ENCODE assay signal across 8 cellular contexts in genomic region chr3:52685705-52686691, GRCh38. TPM values are rescaled to one million over a fixed set of nuclear protein-coding genes. Genes with fewer than 3 reads are reported as not detected.
DNase-seq lines count a peak whose midpoint lies in the region; ATAC-seq lines count a peak whose summit lies in the region.

Gene GNL3 (plus strand): TSS chr3:52686032. CDS start chr3:52686093, 61 bp downstream.
Gene PBRM1 (minus strand): TSS chr3:52685913.

- peak within 1 kb of the TSS; percentile 92 to 97 (median 95) for H3K9ac ChIP-seq in BLaER1 treated with 17β-estradiol and CSF1 and Interleukin-3, amounts not matched to agents 10 nM and 100 nM

- peak; percentile 86 for DNase-seq in GM19240 (ENCODE audit: insufficient read length, low spot score)
- peak; percentile 62 for DNase-seq in NCI-H748 treated with DMSO at 0.1 percent for 48 hours (lab: John Stamatoyannopoulos, UW)
- DNase-seq in activated CD4-positive, alpha-beta T cell treated with anti-CD3 and anti-CD28 coated beads, Interleukin-2, amount 50 U/mL, for 24 hours (ENCODE audit: low read depth in 1 of 2, low spot score in 1 of 2): peak; percentile 85 to 88
- DNase-seq in dedifferentiated amniotic fluid mesenchymal stem cell (ENCODE audit: extremely low spot score): peak; percentile 91
- DNase-seq in left lobe of liver (ENCODE audit: low spot score): peak; percentile 96
- peak; percentile 91 to 93 for DNase-seq in stimulated activated CD4-positive, alpha-beta T cell treated with anti-CD3 and anti-CD28 coated beads, Interleukin-2, amount 100 ng/mL, for 24 hours

- H3K27me3 ChIP-seq in BLaER1 treated with 17β-estradiol and CSF1 and Interleukin-3, amounts not matched to agents 10 nM and 100 nM: no peaks in the 10 kb centered on the region

- peak within 1 kb of the TSS; percentile 78 to 96 (median 89) for H3K4me2 ChIP-seq in BLaER1 treated with 17β-estradiol and CSF1 and Interleukin-3, amounts not matched to agents 10 nM and 100 nM

- H3K9me3 ChIP-seq in BLaER1 treated with 17β-estradiol and CSF1 and Interleukin-3, amounts not matched to agents 10 nM and 100 nM (replicated peaks in 1 of 11): no peaks in the 10 kb centered on the region

- peak within 1 kb of the TSS; percentile 66 to 92 (median 84) for H3K4me3 ChIP-seq in BLaER1 treated with 17β-estradiol and CSF1 and Interleukin-3, amounts not matched to agents 10 nM and 100 nM

- H3K27ac ChIP-seq in BLaER1 treated with 17β-estradiol and CSF1 and Interleukin-3, amounts not matched to agents 10 nM and 100 nM: peak within 1 kb of the TSS; percentile 93 to 98 (median 95)

- ATAC-seq in HG03457 (IDR thresholded peaks at IDR 0.05; ENCODE audit: unreplicated experiment) (peak; percentile 41), left lobe of liver (peak; percentile 82)

- peaks cover 40 to 79% (median 56%) of the 10 kb centered on the region in 11 experiments for H3K36me3 ChIP-seq in BLaER1 treated with 17β-estradiol and CSF1 and Interleukin-3, amounts not matched to agents 10 nM and 100 nM

- H3K4me1 ChIP-seq in BLaER1 treated with 17β-estradiol and CSF1 and Interleukin-3, amounts not matched to agents 10 nM and 100 nM: peaks cover 38 to 82% (median 71%) of the 10 kb centered on the region in 10 experiments

- peaks cover 0 to 90% (median 69%) of the 10 kb centered on the region in 11 experiments; a peak in 20 of 22 replicates for H4K20me1 ChIP-seq in BLaER1 treated with 17β-estradiol and CSF1 and Interleukin-3, amounts not matched to agents 10 nM and 100 nM

RNA-seq across cellular contexts. Expression of gene GNL3, which starts in this region (rescaled TPM):
- total RNA-seq in left lobe of liver: 18.9 TPM

RNA-seq across cellular contexts. Expression of gene PBRM1, which starts in this region (rescaled TPM):
- 15.3 TPM for total RNA-seq in left lobe of liver

Comparison
In these comparisons a context has a peak if more than half of its experiments do, and no peak if none do; other contexts are left out.
1. Peak in every context shown above with its lines: DNase-seq, ATAC-seq, H3K4me3 ChIP-seq and H3K27ac ChIP-seq.